9 cellular contexts compared by ENCODE assay signal in genomic region chr5:36239370-36240293, GRCh38. TPM values are rescaled to one million over a fixed set of nuclear protein-coding genes. Genes with fewer than 3 reads are reported as not detected.
DNase-seq lines count a peak whose midpoint lies in the region; ATAC-seq and TF ChIP-seq lines count a peak whose summit lies in the region.
"Had no signal": no experiment of that assay in that cellular context is flagged by ENCODE, and none has a peak within 500 bp of the region (broad histone marks: within the 10 kb centered on the region; RNA-seq: fewer than 3 reads in every experiment).

No MANE protein-coding gene starts in this region.

- ATAC-seq in WTC11, result no peak
- ATAC-seq in stimulated activated naive CD8-positive, alpha-beta T cell treated with anti-CD3 and anti-CD28 coated beads, Interleukin-15, amount 100 ng/mL, for 72 hours, result no peak
- ATAC-seq in GM21576 (IDR thresholded peaks at IDR 0.05; ENCODE audit: unreplicated experiment), result no peak

- H3K4me1 Mint-ChIP-seq in WTC11 (peaks cover 25% of the 10 kb centered on the region), glutamatergic neuron (ENCODE audit: low read depth, unreplicated experiment) (peaks cover 8% of the 10 kb centered on the region)
- peaks cover 54% of the 10 kb centered on the region for H3K4me1 Mint-ChIP-seq in stimulated activated naive CD8-positive, alpha-beta T cell treated with anti-CD3 and anti-CD28 coated beads, Interleukin-15, amount 100 ng/mL, for 72 hours

- H3K36me3 Mint-ChIP-seq in WTC11 (no peaks in the 10 kb centered on the region), glutamatergic neuron (ENCODE audit: unreplicated experiment) (no peaks in the 10 kb centered on the region)

- CTCF ChIA-PET in WTC11 (lab: Charles Lee), result no interaction called here

- H3K9me3 Mint-ChIP-seq in WTC11 (no peaks in the 10 kb centered on the region), glutamatergic neuron (ENCODE audit: unreplicated experiment) (peaks cover 7% of the 10 kb centered on the region)
- H3K9me3 Mint-ChIP-seq in stimulated activated naive CD8-positive, alpha-beta T cell treated with anti-CD3 and anti-CD28 coated beads, Interleukin-15, amount 100 ng/mL, for 72 hours, result no peaks in the 10 kb centered on the region

- H3K27me3 Mint-ChIP-seq in WTC11 (ENCODE audit: low read depth) (peaks cover 26% of the 10 kb centered on the region), glutamatergic neuron (ENCODE audit: unreplicated experiment) (peaks cover 6% of the 10 kb centered on the region)
- H3K27me3 Mint-ChIP-seq in stimulated activated naive CD8-positive, alpha-beta T cell treated with anti-CD3 and anti-CD28 coated beads, Interleukin-15, amount 100 ng/mL, for 72 hours, result no peaks in the 10 kb centered on the region

- no peak overlapping the region for H3K27ac Mint-ChIP-seq in WTC11
- H3K27ac Mint-ChIP-seq in glutamatergic neuron (ENCODE audit: unreplicated experiment), result peak overlapping the region; percentile 34
- peak overlapping the region in 1 of 2 donors; percentile 72 for H3K27ac Mint-ChIP-seq in stimulated activated naive CD8-positive, alpha-beta T cell treated with anti-CD3 and anti-CD28 coated beads, Interleukin-15, amount 100 ng/mL, for 72 hours

- peak; percentile 29 for DNase-seq in NCI-H510A treated with DMSO at 0.1 percent for 48 hours (lab: John Stamatoyannopoulos, UW)
- DNase-seq in NCI-H510A (lab: John Stamatoyannopoulos, UW), result no peak
- DNase-seq in WTC11 (ENCODE audit: low spot score), result no peak
- DNase-seq in glutamatergic neuron, result no peak
- DNase-seq in stimulated activated naive CD8-positive, alpha-beta T cell treated with anti-CD3 and anti-CD28 coated beads, Interleukin-15, amount 100 ng/mL, for 72 hours, result no peak
- DNase-seq in kidney glomerular epithelial cell (lab: John Stamatoyannopoulos, UW), result no peak
- no peak for DNase-seq in NCI-H146 (lab: John Stamatoyannopoulos, UW)
- DNase-seq: HCEC 1CT had no signal

- TF ChIP-seq CTCF in WTC11 (IDR thresholded peaks at IDR 0.05) (no peak), glutamatergic neuron (IDR thresholded peaks at IDR 0.05; ENCODE audit: partially characterized antibody, unreplicated experiment) (no peak)

- H3K4me3 Mint-ChIP-seq in WTC11, result peak overlapping the region; percentile 77
- H3K4me3 Mint-ChIP-seq in glutamatergic neuron (ENCODE audit: unreplicated experiment), result peak overlapping the region; percentile 89
- peak overlapping the region; percentile 11 to 91 for H3K4me3 Mint-ChIP-seq in stimulated activated naive CD8-positive, alpha-beta T cell treated with anti-CD3 and anti-CD28 coated beads, Interleukin-15, amount 100 ng/mL, for 72 hours

- POLR2A ChIA-PET in WTC11 (lab: Charles Lee), result no interaction called here

TF ChIP-seq in WTC11, 78 proteins besides CTCF, POLR2A, EP300 and RAD21:
- TF ChIP-seq ATF6 (CRISPR knock-in tag; IDR thresholded peaks at IDR 0.05) (no peak), GABPB1 (CRISPR knock-in tag; IDR thresholded peaks at IDR 0.05) (0 out of 2 replicates have a peak, but pooled peaks have one; percentile 22)

RNA-seq across cellular contexts. Expression of gene NADK2, which starts 2.1 kb away (rescaled TPM):
- total RNA-seq in WTC11 (2021) (11.7 to 18.2 TPM (median 17.0 TPM) in 3 replicates), glutamatergic neuron (ENCODE audit: unreplicated experiment) (24.2 TPM)
